Comparison of ENCODE assay signal across 21 cellular contexts in genomic region chr9:16619341-16619740, GRCh38.
DNase-seq lines count a peak whose midpoint lies in the region; ATAC-seq, FAIRE-seq and TF ChIP-seq lines count a peak whose summit lies in the region.
"Had no signal": no experiment of that assay in that cellular context is flagged by ENCODE, and none has a peak within 500 bp of the region (broad histone marks: within the 10 kb centered on the region; RNA-seq: fewer than 3 reads in every experiment).

No MANE protein-coding gene starts in this region.

- no peak overlapping the region for H3K9ac ChIP-seq in IMR-90 (ENCODE audit: low read depth, low read length)

- POLR2A ChIA-PET in A549 (lab: Yijun Ruan, JAX) (no interaction called here), IMR-90 (lab: Charles Lee; ENCODE audit: unreplicated experiment) (no interaction called here)

- CTCF ChIA-PET in A549 (lab: Yijun Ruan, JAX) (interaction anchor here (0.6 to 1.0 kb wide), 4 partner anchors 8 to 184 kb away, joined by 3 to 4 read pairs (median 3); no protein-coding TSS in a partner anchor), IMR-90 (lab: Yijun Ruan, JAX) (no interaction called here)

- H3K4ac ChIP-seq in IMR-90 (ENCODE audit: low read depth, low read length), result no peak overlapping the region

- H2BK120ac ChIP-seq in IMR-90 (ENCODE audit: low read depth, low read length), result no peak overlapping the region

- H3K18ac ChIP-seq in IMR-90 (ENCODE audit: low read depth, low read length), result 0 out of 2 replicates have a peak overlapping the region, but pooled peaks have one; percentile 8

- no peak overlapping the region for H2AK9ac ChIP-seq in IMR-90 (replicated peaks; ENCODE audit: low read depth, low read length, poor library complexity)

- ATAC-seq in A549, result no peak
- ATAC-seq in IMR-90 (ENCODE audit: low read depth), result peak; percentile 82
- ATAC-seq in SK-N-SH treated with all-trans-retinoic acid at 6 μM for 48 hours, result no peak
- no peak for ATAC-seq in HG03159 (IDR thresholded peaks at IDR 0.05; ENCODE audit: unreplicated experiment)
- ATAC-seq: Panc1 had no signal

- H4K5ac ChIP-seq in IMR-90 (ENCODE audit: low read depth, low read length), result no peak overlapping the region

- H3K36me3 ChIP-seq in IMR-90 (ENCODE audit: control insufficient read depth, insufficient read depth, low read length) (no peaks in the 10 kb centered on the region), osteoblast (ENCODE audit: insufficient read depth, low read length) (no peaks in the 10 kb centered on the region)

- intact Hi-C loops in IMR-90 (cut with micrococcal nuclease), result no loop called here

- H2BK15ac ChIP-seq in IMR-90 (ENCODE audit: low read depth, low read length), result no peak overlapping the region

- H3K14ac ChIP-seq in IMR-90 (replicated peaks; ENCODE audit: low read depth, low read length), result no peak overlapping the region

- no peaks in the 10 kb centered on the region for H3K36me3 Mint-ChIP-seq in osteocyte (ENCODE audit: unreplicated experiment)
- H3K36me3 Mint-ChIP-seq: CD14-positive monocyte had no signal

- in situ Hi-C loops in IMR-90 (cut with MboI; ENCODE audit: low sequenced_read_pairs), result no loop called here

- no peak overlapping the region for H2AK5ac ChIP-seq in IMR-90 (ENCODE audit: low read depth, low read length)

- BruUV-seq in IMR-90 (replicated peaks; lab: Mats Ljungman, UMichigan), result no TSS peak

- H3K79me2 ChIP-seq in osteoblast (ENCODE audit: insufficient read depth, low read length), result peaks cover 49% of the 10 kb centered on the region

- TF ChIP-seq POLR2A in A549 (IDR thresholded peaks at IDR 0.05; ENCODE audit: low read length) (no peak), IMR-90 (IDR thresholded peaks at IDR 0.05; ENCODE audit: low read depth, low read length) (no peak)

- H3K4me1 ChIP-seq in A549, result peaks cover 10% of the 10 kb centered on the region; the same call in 1 of the 3 replicates
- H3K4me1 ChIP-seq in IMR-90 (ENCODE audit: control insufficient read depth, insufficient read depth, low read length), result peaks cover 14% of the 10 kb centered on the region
- peaks cover 19% of the 10 kb centered on the region for H3K4me1 ChIP-seq in osteoblast (ENCODE audit: insufficient read depth, low read length)
- H3K4me1 ChIP-seq: Caco-2 had no signal

- peak overlapping the region; percentile 84 for H3K27ac Mint-ChIP-seq in osteocyte (ENCODE audit: unreplicated experiment)
- H3K27ac Mint-ChIP-seq: CD14-positive monocyte had no signal

- no peaks in the 10 kb centered on the region for H3K9me3 Mint-ChIP-seq in osteocyte (ENCODE audit: unreplicated experiment)

- dilution Hi-C loops in IMR-90 (cut with HindIII; ENCODE audit: low sequenced_read_pairs, unreplicated experiment), result no loop called here

- H4K8ac ChIP-seq in IMR-90 (ENCODE audit: low read depth in 2 of 2, low read length in 2 of 2), result no peak overlapping the region

- no peak overlapping the region for H3K4me2 ChIP-seq in A549
- H3K4me2 ChIP-seq in IMR-90 (ENCODE audit: low read depth, low read length), result 0 out of 2 replicates have a peak overlapping the region, but pooled peaks have one; percentile 2
- H3K4me2 ChIP-seq in osteoblast (ENCODE audit: insufficient read depth, low read length), result no peak overlapping the region

- H3K9me3 ChIP-seq in A549 (no peaks in the 10 kb centered on the region), IMR-90 (ENCODE audit: control insufficient read depth, insufficient read depth, low read length) (no peaks in the 10 kb centered on the region), osteoblast (ENCODE audit: low read depth, low read length) (no peaks in the 10 kb centered on the region)
- H3K9me3 ChIP-seq: Caco-2 had no signal

- TF ChIP-seq CTCF in A549 (IDR thresholded peaks at IDR 0.05) (no peak), IMR-90 (conservative IDR thresholded peaks at IDR 0.05; ENCODE audit: low read depth, low read length) (no peak), choroid plexus epithelial cell (conservative IDR thresholded peaks at IDR 0.05; ENCODE audit: low read depth, low read length) (no peak), osteocyte (IDR thresholded peaks at IDR 0.05) (no peak), osteoblast (IDR thresholded peaks at IDR 0.05; ENCODE audit: extremely low read depth, low read depth, low read length) (no peak)

- H2BK20ac ChIP-seq in IMR-90 (ENCODE audit: low read depth, low read length), result no peak overlapping the region

- TF ChIP-seq EP300 in A549 (IDR thresholded peaks at IDR 0.05), result no peak

- no peaks in the 10 kb centered on the region for H3K27me3 Mint-ChIP-seq in osteocyte (ENCODE audit: unreplicated experiment)

- H2AFZ ChIP-seq in IMR-90 (replicated peaks; ENCODE audit: low read length, poor library complexity), result no peak overlapping the region
- no peak overlapping the region for H2AFZ ChIP-seq in osteoblast (ENCODE audit: low read length)

- peaks cover 53% of the 10 kb centered on the region for H3K4me1 Mint-ChIP-seq in osteocyte (ENCODE audit: unreplicated experiment)
- H3K4me1 Mint-ChIP-seq: CD14-positive monocyte had no signal

- H3K27me3 ChIP-seq in IMR-90 (ENCODE audit: control insufficient read depth, insufficient read depth, low read length) (no peaks in the 10 kb centered on the region), osteoblast (ENCODE audit: insufficient read depth, low read length) (no peaks in the 10 kb centered on the region)

- H3K23ac ChIP-seq in IMR-90 (ENCODE audit: low read depth, low read length), result no peak overlapping the region

- H3K27ac ChIP-seq in A549, result no peak overlapping the region
- peak overlapping the region; percentile 21; the same call in 1 of the 2 replicates for H3K27ac ChIP-seq in IMR-90 (ENCODE audit: insufficient read depth, low read length)
- H3K27ac ChIP-seq in osteoblast (ENCODE audit: low read depth, low read length), result no peak overlapping the region

- no peak overlapping the region for H3K56ac ChIP-seq in IMR-90 (ENCODE audit: extremely low read depth, insufficient read depth, low read length)

- H4K20me1 ChIP-seq in IMR-90 (ENCODE audit: insufficient read depth, low read length) (no peaks in the 10 kb centered on the region), osteoblast (ENCODE audit: insufficient read depth, low read length) (no peaks in the 10 kb centered on the region)

- H3K9me1 ChIP-seq in IMR-90 (ENCODE audit: insufficient read depth, low read length), result no peaks in the 10 kb centered on the region; the same call in 1 of the 2 replicates

- H2BK5ac ChIP-seq in IMR-90 (ENCODE audit: low read depth, low read length, poor library complexity, severe bottlenecking), result no peak overlapping the region

- H3K4me3 ChIP-seq in A549 (no peak overlapping the region), IMR-90 (ENCODE audit: insufficient read depth, low read depth, low read length) (no peak overlapping the region), choroid plexus epithelial cell (ENCODE audit: low read depth, low read length) (no peak overlapping the region), osteoblast (ENCODE audit: insufficient read depth, low read length) (no peak overlapping the region)

- TF ChIP-seq RAD21 in A549 (conservative IDR thresholded peaks at IDR 0.05 in 1 of 2, IDR thresholded peaks at IDR 0.05 in 1 of 2) (no peak), IMR-90 (IDR thresholded peaks at IDR 0.05; ENCODE audit: low read length) (no peak)

- FAIRE-seq in A549 (lab: Jason Lieb, UNC), result peak; percentile 18
- FAIRE-seq: GM18507, GM19239 had no signal

- peaks cover 14 to 50% of the 10 kb centered on the region in 2 experiments for H3K79me1 ChIP-seq in IMR-90 (ENCODE audit: low read depth in 1 of 2, low read length in 2 of 2)

- no peak overlapping the region for H3K4me3 Mint-ChIP-seq in osteocyte (ENCODE audit: unreplicated experiment)
- H3K4me3 Mint-ChIP-seq: CD14-positive monocyte had no signal

- no peak overlapping the region for H4K91ac ChIP-seq in IMR-90 (ENCODE audit: insufficient read depth, low read depth, low read length)

- DNase-seq in A549 (ENCODE audit: low read depth in 1 of 2, low spot score in 1 of 2), result no peak
- DNase-seq in IMR-90, result peak; percentile 49
- peak; percentile 47 for DNase-seq in choroid plexus epithelial cell (ENCODE audit: low read depth)
- DNase-seq in osteocyte (ENCODE audit: extremely low spot score, unreplicated experiment), result no peak
- DNase-seq in osteoblast (ENCODE audit: insufficient read length, low spot score, missing footprints), result no peak
- DNase-seq in NCI-H2107 (lab: John Stamatoyannopoulos, UW), result no peak
- DNase-seq: 8988T, Caco-2, Karpas-422, NCI-H1105 treated with DMSO at 0.1 percent for 48 hours, NCI-H187, NCI-H2171, NCI-H446 treated with DMSO at 0.1 percent for 48 hours, NCI-H748 treated with DMSO at 0.1 percent for 48 hours, Right ventricle myocardium superior had no signal

TF ChIP-seq in A549, 52 proteins besides CTCF, POLR2A, EP300 and RAD21:
- TF ChIP-seq MYC (IDR thresholded peaks at IDR 0.05; ENCODE audit: borderline replicate concordance, low read length) (no peak), HEYL (CRISPR knock-in tag; IDR thresholded peaks at IDR 0.05) (no peak), NFE2L2 (conservative IDR thresholded peaks at IDR 0.05; ENCODE audit: low read length) (no peak), HOXA7 (CRISPR knock-in tag; IDR thresholded peaks at IDR 0.05) (no peak), KDM5A (IDR thresholded peaks at IDR 0.05) (no peak)

TF ChIP-seq in IMR-90, 13 proteins besides CTCF, POLR2A, EP300 and RAD21:
- TF ChIP-seq SMC3 (IDR thresholded peaks at IDR 0.05; ENCODE audit: low read depth, low read length), result no peak
- no peak for TF ChIP-seq MAFK (IDR thresholded peaks at IDR 0.05; ENCODE audit: low read depth, low read length)

TF ChIP-seq in SK-N-SH treated with all-trans-retinoic acid at 6 μM for 48 hours, 23 proteins besides CTCF, POLR2A, EP300 and RAD21 (continues in another document):
- TF ChIP-seq OSR1 (CRISPR knock-in tag; IDR thresholded peaks at IDR 0.05) (no peak), ZFP30 (CRISPR knock-in tag; IDR thresholded peaks at IDR 0.05) (no peak), ZNF70 (CRISPR knock-in tag; IDR thresholded peaks at IDR 0.05) (no peak), PPARA (CRISPR knock-in tag; IDR thresholded peaks at IDR 0.05; ENCODE audit: borderline replicate concordance) (no peak), RARB (CRISPR knock-in tag; IDR thresholded peaks at IDR 0.05) (no peak), SNAI2 (CRISPR knock-in tag; IDR thresholded peaks at IDR 0.05) (no peak), ZNF8 (CRISPR knock-in tag; IDR thresholded peaks at IDR 0.05) (no peak), CREB5 (CRISPR knock-in tag; IDR thresholded peaks at IDR 0.05; ENCODE audit: low read depth) (no peak), ESRRG (CRISPR knock-in tag; IDR thresholded peaks at IDR 0.05) (no peak)

Comparison
In these comparisons a context has a peak if more than half of its experiments do, and no peak if none do; other contexts are left out.
1. DNase-seq: peak in IMR-90 (single experiment) and choroid plexus epithelial cell (single experiment); none in A549 (0 of 2), osteocyte (single experiment), osteoblast (single experiment) and NCI-H2107 (single experiment).